In the genomic region with DNA sequence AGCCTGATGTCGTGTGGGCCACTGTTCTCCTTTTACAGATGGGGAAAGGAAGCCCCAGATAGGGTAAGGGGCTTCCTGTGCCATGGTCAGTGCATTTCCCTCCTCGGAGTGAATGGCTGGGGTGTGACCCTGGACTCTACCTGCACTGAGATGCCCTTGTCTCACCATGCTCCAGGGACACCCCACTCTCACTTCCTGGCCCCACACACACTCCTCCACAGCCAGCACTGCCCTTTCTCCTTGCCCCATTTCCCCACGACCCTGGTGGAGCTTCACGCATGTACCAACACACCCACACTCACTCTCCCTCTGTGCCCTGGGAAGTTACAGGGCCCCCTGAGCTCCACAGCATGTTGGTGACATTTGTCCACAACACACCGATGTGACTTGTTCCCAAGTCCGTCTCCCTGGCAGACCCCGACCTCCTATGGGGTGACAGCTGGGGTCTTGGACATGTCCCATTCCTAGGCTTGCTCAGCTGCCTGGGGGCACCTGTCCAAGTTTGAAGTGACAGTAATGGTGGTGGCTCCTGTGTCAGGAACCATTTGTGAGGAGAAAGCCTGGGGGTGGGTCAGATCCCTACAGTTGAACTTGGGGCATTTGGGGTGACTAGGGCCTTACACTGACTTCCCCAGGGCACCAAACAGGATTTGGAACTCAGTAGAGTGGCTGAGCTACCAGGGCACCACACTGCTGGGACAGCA, we compare ENCODE assay signal across 10 cellular contexts. TPM values are rescaled to one million over a fixed set of nuclear protein-coding genes. Genes with fewer than 3 reads are reported as not detected.
DNase-seq lines count a peak whose midpoint lies in the region; ATAC-seq and TF ChIP-seq lines count a peak whose summit lies in the region.
"Had no signal": no experiment of that assay in that cellular context is flagged by ENCODE, and none has a peak within 500 bp of the region (broad histone marks: within the 10 kb centered on the region; RNA-seq: fewer than 3 reads in every experiment).

No MANE protein-coding gene starts in this region.

- no peaks in the 10 kb centered on the region for H3K36me3 Mint-ChIP-seq in CD4-positive, alpha-beta memory T cell
- H3K36me3 Mint-ChIP-seq: mesothelial cell of epicardium had no signal

- POLR2A ChIA-PET in CD4-positive, alpha-beta memory T cell (lab: Charles Lee; ENCODE audit: partially characterized antibody) = no interaction called here

- H3K4me3 ChIP-seq in CD4-positive, alpha-beta memory T cell (ENCODE audit: low read length in 2 of 2) = no peak overlapping the region
- H3K4me3 ChIP-seq in Peyer's patch (no peak overlapping the region), psoas muscle (no peak overlapping the region)

- peaks cover 31% of the 10 kb centered on the region for H3K4me1 ChIP-seq in CD4-positive, alpha-beta memory T cell (ENCODE audit: insufficient read depth, low read length)
- peaks cover 0 to 17% (median 2%) of the 10 kb centered on the region in 4 donors for H3K4me1 ChIP-seq in Peyer's patch
- peaks cover 4% of the 10 kb centered on the region for H3K4me1 ChIP-seq in psoas muscle

- no peak for TF ChIP-seq POLR2A in Peyer's patch (IDR thresholded peaks at IDR 0.05)

- no peaks in the 10 kb centered on the region for H3K9me3 ChIP-seq in CD4-positive, alpha-beta memory T cell (ENCODE audit: control insufficient read depth in 1 of 2, low read length in 2 of 2)
- no peaks in the 10 kb centered on the region for H3K9me3 ChIP-seq in Peyer's patch
- H3K9me3 ChIP-seq in psoas muscle = no peaks in the 10 kb centered on the region

- CTCF ChIA-PET in CD4-positive, alpha-beta memory T cell (lab: Charles Lee; ENCODE audit: partially characterized antibody) = interaction anchor here (0.8 to 1.9 kb wide), 4 partner anchors 21 to 77 kb away, joined by 3 to 7 read pairs (median 5); no protein-coding TSS in a partner anchor

- no peak for TF ChIP-seq CTCF in Peyer's patch (IDR thresholded peaks at IDR 0.05)
- no peak for TF ChIP-seq CTCF in psoas muscle (IDR thresholded peaks at IDR 0.05)

- no peaks in the 10 kb centered on the region for H3K36me3 ChIP-seq in CD4-positive, alpha-beta memory T cell (ENCODE audit: insufficient read depth, low read length)
- H3K36me3 ChIP-seq in Peyer's patch = no peaks in the 10 kb centered on the region
- H3K36me3 ChIP-seq in psoas muscle (ENCODE audit: insufficient read depth in 1 of 2, low read depth in 1 of 2) = no peaks in the 10 kb centered on the region

- peak overlapping the region in 1 of 8 donors; percentile 20 for H3K4me3 Mint-ChIP-seq in CD4-positive, alpha-beta memory T cell
- H3K4me3 Mint-ChIP-seq: mesothelial cell of epicardium had no signal

- H3K27me3 ChIP-seq in CD4-positive, alpha-beta memory T cell (ENCODE audit: insufficient read depth, low read length) = no peaks in the 10 kb centered on the region
- H3K27me3 ChIP-seq in Peyer's patch (no peaks in the 10 kb centered on the region), psoas muscle (ENCODE audit: insufficient read depth in 3 of 3, low read length in 2 of 3) (no peaks in the 10 kb centered on the region)

- no peak for DNase-seq in CD4-positive, alpha-beta memory T cell
- no peak for DNase-seq in Peyer's patch
- peak; percentile 18 for DNase-seq in left cardiac atrium
- DNase-seq in psoas muscle = no peak
- no peak for DNase-seq in SIG-M5 treated with dmso at 0.1 percent for 504 hours (lab: John Stamatoyannopoulos, UW; ENCODE audit: unreplicated experiment)
- DNase-seq in central memory CD4-positive, alpha-beta T cell = no peak
- DNase-seq in stimulated activated CD4-positive, alpha-beta T cell treated with anti-CD3 and anti-CD28 coated beads, Interleukin-15, amount 100 ng/mL, for 24 hours = no peak
- DNase-seq in HPDE6-E6E7 (ENCODE audit: extremely low spot score) = no peak
- DNase-seq: T1000 had no signal

- H3K9me3 Mint-ChIP-seq in CD4-positive, alpha-beta memory T cell = no peaks in the 10 kb centered on the region
- H3K9me3 Mint-ChIP-seq: mesothelial cell of epicardium had no signal

- no peaks in the 10 kb centered on the region for H3K27me3 Mint-ChIP-seq in CD4-positive, alpha-beta memory T cell

- 54 to 64% (median 56%) methylated on average over 7 of the region's 7 CpGs for WGBS in psoas muscle, 3 donors

- H3K4me1 Mint-ChIP-seq in CD4-positive, alpha-beta memory T cell = peaks cover 11 to 24% (median 18%) of the 10 kb centered on the region in 4 donors

- intact Hi-C loops in CD4-positive, alpha-beta memory T cell (cut with micrococcal nuclease) = loop anchor here (10.0 kb wide), 1 partner anchor 152 kb away; a partner anchor contains a TSS
- intact Hi-C loops in left cardiac atrium (cut with DNase I) (no loop called here), psoas muscle (cut with DNase I) (no loop called here)

- peak overlapping the region in 5 of 7 donors; percentile 43 to 88 (median 78) for H3K27ac Mint-ChIP-seq in CD4-positive, alpha-beta memory T cell
- H3K27ac Mint-ChIP-seq: mesothelial cell of epicardium had no signal

- ATAC-seq in left cardiac atrium (no peak), psoas muscle (no peak)

- H3K27ac ChIP-seq in CD4-positive, alpha-beta memory T cell (ENCODE audit: low read depth, low read length) = no peak overlapping the region
- peak overlapping the region in 3 of 4 donors; percentile 14 to 65 (median 44) for H3K27ac ChIP-seq in Peyer's patch
- peak overlapping the region; percentile 54 for H3K27ac ChIP-seq in psoas muscle

RNA-seq across cellular contexts. Expression of a gene that starts 47.4 kb away (rescaled TPM):
- 1 to 10 TPM; 3.8 to 4.0 TPM for total RNA-seq in CD4-positive, alpha-beta memory T cell
- polyA plus RNA-seq in CD4-positive, alpha-beta memory T cell = 1 to 10 TPM; 2.8 to 5.9 TPM
- 100 to 1,000 TPM in 1 of 4 donors, 10 to 100 TPM in 2, 1 to 10 TPM in 1; 8.1 to 140 (median 33.9) TPM for total RNA-seq in Peyer's patch
- total RNA-seq in left cardiac atrium = 100 to 1,000 TPM; 147 to 297 TPM
- 100 to 1,000 TPM in 2 of 4 donors, 10 to 100 TPM in 2; 71.9 to 117 (median 105) TPM for total RNA-seq in psoas muscle
- polyA plus RNA-seq in psoas muscle = 10 to 100 TPM; 21.0 to 40.5 (median 29.6) TPM
